Comparison of ENCODE assay signal across 8 cellular contexts in genomic region chr1:235650341-235651169, GRCh38. TPM values are rescaled to one million over a fixed set of nuclear protein-coding genes. Genes with fewer than 3 reads are reported as not detected.
A peak's percentile ranks its signal among the peaks of the same experiment; 100 is the strongest.
DNase-seq lines count a peak whose midpoint lies in the region; ATAC-seq and TF ChIP-seq lines count a peak whose summit lies in the region.

No MANE protein-coding gene starts in this region.

- CTCF ChIA-PET in mammary epithelial cell (lab: Charles Lee; ENCODE audit: low non-redundant PET), result no interaction called here

- peaks cover 19% of the 10 kb centered on the region for H3K4me1 ChIP-seq in mammary epithelial cell (ENCODE audit: insufficient read depth, low read length)
- H3K4me1 ChIP-seq in upper lobe of right lung, result peaks cover 12% of the 10 kb centered on the region

- H3K9me3 ChIP-seq in mammary epithelial cell (replicated peaks; ENCODE audit: insufficient read depth, low read length) (no peaks in the 10 kb centered on the region), upper lobe of right lung (no peaks in the 10 kb centered on the region)

- in situ Hi-C loops in mammary epithelial cell (cut with MboI; ENCODE audit: low sequenced_read_pairs in 2 of 2), result no loop called here

- peaks cover 25% of the 10 kb centered on the region for H3K27me3 Mint-ChIP-seq in memory B cell

- no peaks in the 10 kb centered on the region for H4K20me1 ChIP-seq in mammary epithelial cell (ENCODE audit: insufficient read depth, low read length)

- H3K79me2 ChIP-seq in mammary epithelial cell (ENCODE audit: insufficient read depth, low read length), result no peaks in the 10 kb centered on the region

- dilution Hi-C loops in mammary epithelial cell (cut with HindIII; ENCODE audit: low sequenced_read_pairs), result no loop called here

- TF ChIP-seq CTCF in mammary epithelial cell (conservative IDR thresholded peaks at IDR 0.05 in 1 of 2, IDR thresholded peaks at IDR 0.05 in 1 of 2; ENCODE audit: extremely low read depth in 1 of 2, insufficient read depth in 1 of 2, low read depth in 1 of 2, low read length in 2 of 2), result no peak
- no peak for TF ChIP-seq CTCF in upper lobe of right lung (IDR thresholded peaks at IDR 0.05)

- intact Hi-C loops in mammary epithelial cell (cut with micrococcal nuclease) (no loop called here), upper lobe of right lung (cut with DNase I) (no loop called here)

- H3K4me2 ChIP-seq in mammary epithelial cell (ENCODE audit: insufficient read depth, low read depth, low read length), result peak overlapping the region; percentile 82

- peaks cover 5% of the 10 kb centered on the region for H3K9me3 Mint-ChIP-seq in memory B cell

- peaks cover 7% of the 10 kb centered on the region for H3K4me1 Mint-ChIP-seq in memory B cell

- H3K4me3 ChIP-seq in mammary epithelial cell (replicated peaks in 1 of 3; ENCODE audit: insufficient read depth in 1 of 3, low read depth in 2 of 3, low read length in 3 of 3) (peak overlapping the region in 2 of 3 experiments; percentile 18 to 28), upper lobe of right lung (peak overlapping the region; percentile 9)

- H3K36me3 Mint-ChIP-seq in memory B cell, result peaks cover 3% of the 10 kb centered on the region

- WGBS in mammary epithelial cell (ENCODE audit: low coverage, missing lambda C conversion rate), result 22% methylated on average over 27 of the region's 71 CpGs

- H3K36me3 ChIP-seq in mammary epithelial cell (ENCODE audit: insufficient read depth, low read length) (no peaks in the 10 kb centered on the region), upper lobe of right lung (no peaks in the 10 kb centered on the region)

- H3K27me3 ChIP-seq in mammary epithelial cell (ENCODE audit: insufficient read depth, low read length) (peaks cover 13% of the 10 kb centered on the region), upper lobe of right lung (peaks cover 75% of the 10 kb centered on the region)

- peak; percentile 29 for ATAC-seq in memory B cell (ENCODE audit: low read depth)
- peak; percentile 30 for ATAC-seq in upper lobe of right lung

- H3K4me3 Mint-ChIP-seq in memory B cell, result peak overlapping the region; percentile 53

- peak; percentile 78 for DNase-seq in D341Med (ENCODE audit: low spot score)
- peak; percentile 87 for DNase-seq in NCI-H1092 treated with DMSO at 0.1 percent for 48 hours (lab: John Stamatoyannopoulos, UW)
- DNase-seq in mammary epithelial cell, result no peak
- DNase-seq in memory B cell (ENCODE audit: low spot score in 2 of 2), result peak in 1 of 2 donors; percentile 3
- no peak for DNase-seq in upper lobe of right lung
- no peak for DNase-seq in effector CD4-positive, alpha-beta T cell
- DNase-seq in GM19238 (ENCODE audit: insufficient read length, low spot score), result no peak
- DNase-seq in GDM1 (lab: John Stamatoyannopoulos, UW), result no peak

- no peak overlapping the region for H3K9ac ChIP-seq in mammary epithelial cell (ENCODE audit: insufficient read depth, low read length)

- H3K27ac Mint-ChIP-seq in memory B cell, result no peak overlapping the region

- no TSS peak for BruUV-seq in mammary epithelial cell (replicated peaks; lab: Mats Ljungman, UMichigan)

- H2AFZ ChIP-seq in mammary epithelial cell (ENCODE audit: low read depth, low read length), result peak overlapping the region; percentile 62

- H3K27ac ChIP-seq in mammary epithelial cell (ENCODE audit: insufficient read depth, low read depth, low read length) (no peak overlapping the region), upper lobe of right lung (no peak overlapping the region)

RNA-seq across cellular contexts. Expression of gene GNG4, which starts 1.0 kb away (rescaled TPM):
- total RNA-seq in mammary epithelial cell (under 1 TPM in 1 of 2 donors, not detected in 1; 0.68 TPM), upper lobe of right lung (not detected)
- polyA plus RNA-seq in mammary epithelial cell, result 0.25 TPM
- 5.8 TPM for polyA minus RNA-seq in mammary epithelial cell

Comparison
In these comparisons a context has a peak if more than half of its experiments do, and no peak if none do; other contexts are left out.
1. DNase-seq: peak in D341Med (single experiment) and NCI-H1092 treated with DMSO at 0.1 percent for 48 hours (single experiment); none in mammary epithelial cell (single experiment), upper lobe of right lung (single experiment), effector CD4-positive, alpha-beta T cell (single experiment), GM19238 (single experiment) and GDM1 (single experiment).